Comparison of ENCODE assay signal across 17 cellular contexts in genomic region chr9:131700765-131701433, GRCh38. TPM values are rescaled to one million over a fixed set of nuclear protein-coding genes. Genes with fewer than 3 reads are reported as not detected.
DNase-seq lines count a peak whose midpoint lies in the region; ATAC-seq, FAIRE-seq and TF ChIP-seq lines count a peak whose summit lies in the region.
"Had no signal": no experiment of that assay in that cellular context is flagged by ENCODE, and none has a peak within 500 bp of the region (broad histone marks: within the 10 kb centered on the region; RNA-seq: fewer than 3 reads in every experiment).

No MANE protein-coding gene starts in this region.

- no peak overlapping the region for H2BK5ac ChIP-seq in IMR-90 (ENCODE audit: low read depth, low read length, poor library complexity, severe bottlenecking)

- CTCF ChIA-PET in IMR-90 (lab: Yijun Ruan, JAX), result no interaction called here
- CTCF ChIA-PET in GM12878 (lab: Yijun Ruan, JAX), result interaction anchor here (1.5 kb wide), 1 partner anchor 9 kb away, joined by 4 read pairs; no protein-coding TSS in a partner anchor
- CTCF ChIA-PET in activated CD4-positive, alpha-beta memory T cell treated with anti-CD3 and anti-CD28 coated beads for 36 hours (lab: Charles Lee), result no interaction called here

- no peak overlapping the region for H4K5ac ChIP-seq in IMR-90 (ENCODE audit: low read depth, low read length)

- H3K36me3 ChIP-seq in IMR-90 (ENCODE audit: control insufficient read depth, insufficient read depth, low read length) (no peaks in the 10 kb centered on the region), GM12878 (ENCODE audit: control insufficient read depth in 2 of 2, insufficient read depth in 2 of 2, low read length in 1 of 2) (peaks cover 6 to 10% of the 10 kb centered on the region in 2 experiments; a peak in 3 of 4 replicates), neutrophil (no peaks in the 10 kb centered on the region)
- H3K36me3 ChIP-seq: BE2C had no signal

- H4K20me1 ChIP-seq in IMR-90 (ENCODE audit: insufficient read depth, low read length) (peaks cover 73% of the 10 kb centered on the region), GM12878 (ENCODE audit: control insufficient read depth, insufficient read depth) (no peaks in the 10 kb centered on the region; the same call in 1 of the 2 replicates)

- no peak for DNase-seq in CD14-positive monocyte (ENCODE audit: low spot score)
- no peak for DNase-seq in IMR-90
- DNase-seq in GM12878 (ENCODE audit: low read depth, low spot score), result no peak
- DNase-seq in stimulated activated CD4-positive, alpha-beta T cell treated with anti-CD3 and anti-CD28 coated beads, Interleukin-4, amount 100 ng/mL, for 1 hour, result no peak
- no peak for DNase-seq in NCI-H187 (lab: John Stamatoyannopoulos, UW)
- DNase-seq in activated CD4-positive, alpha-beta memory T cell treated with anti-CD3 and anti-CD28 coated beads for 36 hours, result no peak
- DNase-seq: BE2C; erythroblast; NCI-H1092 treated with DMSO at 0.1 percent for 48 hours; NCI-H2171; NCI-H774; stimulated activated CD4-positive, alpha-beta T cell treated with anti-CD3 and anti-CD28 coated beads, Interleukin-2, amount 100 ng/mL, for 24 hours; T-cell had no signal

- H4K8ac ChIP-seq in IMR-90 (ENCODE audit: low read depth in 2 of 2, low read length in 2 of 2), result no peak overlapping the region

- H3K4me1 Mint-ChIP-seq in CD14-positive monocyte, result peaks cover 89% of the 10 kb centered on the region
- H3K4me1 Mint-ChIP-seq in activated CD4-positive, alpha-beta memory T cell treated with anti-CD3 and anti-CD28 coated beads for 36 hours (ENCODE audit: low read depth), result peaks cover 85% of the 10 kb centered on the region

- peaks cover 54 to 81% of the 10 kb centered on the region in 2 experiments for H3K79me1 ChIP-seq in IMR-90 (ENCODE audit: low read depth in 1 of 2, low read length in 2 of 2)

- H3K27ac Mint-ChIP-seq in CD14-positive monocyte, result peak overlapping the region; percentile 82 to 99 (median 95)
- no peak overlapping the region for H3K27ac Mint-ChIP-seq in activated CD4-positive, alpha-beta memory T cell treated with anti-CD3 and anti-CD28 coated beads for 36 hours

- H3K4me3 ChIP-seq in IMR-90 (ENCODE audit: insufficient read depth, low read depth, low read length), result no peak overlapping the region
- H3K4me3 ChIP-seq in GM12878, result no peak overlapping the region
- H3K4me3 ChIP-seq in neutrophil (ENCODE audit: low read depth in 1 of 2, low read length in 1 of 2), result no peak overlapping the region

- TF ChIP-seq EP300 in GM12878 (IDR thresholded peaks at IDR 0.05; ENCODE audit: borderline replicate concordance in 1 of 2, control insufficient read depth in 1 of 2, low read depth in 2 of 2, low read length in 2 of 2), result no peak

- no peak overlapping the region for H2BK120ac ChIP-seq in IMR-90 (ENCODE audit: low read depth, low read length)

- H2AK9ac ChIP-seq in IMR-90 (replicated peaks; ENCODE audit: low read depth, low read length, poor library complexity), result no peak overlapping the region

- ATAC-seq in IMR-90 (ENCODE audit: low read depth) (no peak), GM12878 (no peak)
- ATAC-seq: sciatic nerve, T-cell had no signal

- H3K9ac ChIP-seq in IMR-90 (ENCODE audit: low read depth, low read length), result no peak overlapping the region
- no peak overlapping the region for H3K9ac ChIP-seq in GM12878 (ENCODE audit: control insufficient read depth, insufficient read depth, low read length)

- no peaks in the 10 kb centered on the region for H3K9me3 Mint-ChIP-seq in CD14-positive monocyte
- no peaks in the 10 kb centered on the region for H3K9me3 Mint-ChIP-seq in activated CD4-positive, alpha-beta memory T cell treated with anti-CD3 and anti-CD28 coated beads for 36 hours
- H3K9me3 Mint-ChIP-seq: activated naive CD4-positive, alpha-beta T cell treated with anti-CD3 and anti-CD28 coated beads, Interleukin-2, amount 50 U/mL, for 24 hours; brain; T-cell had no signal

- RAD21 ChIA-PET in GM12878 (lab: Charles Lee; ENCODE audit: unreplicated experiment), result interaction anchor here (0.6 to 1.1 kb wide), 3 partner anchors 9 to 485 kb away, joined by 3 to 4 read pairs (median 3); no protein-coding TSS in a partner anchor

- peaks cover 97% of the 10 kb centered on the region for H3K79me2 ChIP-seq in GM12878 (ENCODE audit: control insufficient read depth, insufficient read depth, low read length)

- no peaks in the 10 kb centered on the region for H3K27me3 Mint-ChIP-seq in CD14-positive monocyte (ENCODE audit: low read depth in 3 of 3)
- H3K27me3 Mint-ChIP-seq in activated CD4-positive, alpha-beta memory T cell treated with anti-CD3 and anti-CD28 coated beads for 36 hours, result no peaks in the 10 kb centered on the region
- H3K27me3 Mint-ChIP-seq: activated naive CD4-positive, alpha-beta T cell treated with anti-CD3 and anti-CD28 coated beads, Interleukin-2, amount 50 U/mL, for 24 hours; brain; T-cell had no signal

- FAIRE-seq in GM12878 (lab: Jason Lieb, UNC), result no peak

- H3K18ac ChIP-seq in IMR-90 (ENCODE audit: low read depth, low read length), result no peak overlapping the region

- no peak overlapping the region for H3K23ac ChIP-seq in IMR-90 (ENCODE audit: low read depth, low read length)

- TF ChIP-seq POLR2A in IMR-90 (IDR thresholded peaks at IDR 0.05; ENCODE audit: low read depth, low read length), result no peak
- no peak for TF ChIP-seq POLR2A in GM12878 (IDR thresholded peaks at IDR 0.05; ENCODE audit: low read depth, low read length)

- BruUV-seq in IMR-90 (replicated peaks; lab: Mats Ljungman, UMichigan) (no TSS peak), GM12878 (replicated peaks; lab: Mats Ljungman, UMichigan) (no TSS peak)

- SMC1A ChIA-PET in GM12878 (lab: Charles Lee; ENCODE audit: uncharacterized antibody, unreplicated experiment), result interaction anchor here (1.5 to 11.5 kb wide), 3 partner anchors 23 to 34 kb away, joined by 4 to 416 read pairs (median 109); no protein-coding TSS in a partner anchor

- 100% methylated on average over 3 of the region's 11 CpGs; no CpG with 5 or more reads in 1 of the 2 experiments for WGBS in IMR-90 (ENCODE audit: extremely low coverage in 2 of 2, insufficient read length in 1 of 2), 2 experiments
- WGBS in GM12878 (ENCODE audit: insufficient coverage, insufficient replicate concordance, low lambda C conversion rate, missing lambda C conversion rate), result 45% methylated on average over 11 of the region's 11 CpGs

- peaks cover 16% of the 10 kb centered on the region for H3K4me1 ChIP-seq in IMR-90 (ENCODE audit: control insufficient read depth, insufficient read depth, low read length)
- H3K4me1 ChIP-seq in GM12878 (ENCODE audit: control insufficient read depth, insufficient read depth, low read length), result peaks cover 43% of the 10 kb centered on the region
- H3K4me1 ChIP-seq in neutrophil (ENCODE audit: control insufficient read depth in 1 of 2, insufficient read depth in 1 of 2, low read depth in 1 of 2, low read length in 1 of 2), result peaks cover 36 to 55% of the 10 kb centered on the region in 2 experiments

- POLR2A ChIA-PET in IMR-90 (lab: Charles Lee; ENCODE audit: unreplicated experiment) (no interaction called here), GM12878 (lab: Charles Lee) (interaction anchor here (1.7 to 17.2 kb wide), 2 partner anchors 23 to 31 kb away, joined by 7 to 291 read pairs; partner anchors contain the start of gene RAPGEF1)
- POLR2A ChIA-PET in activated CD4-positive, alpha-beta memory T cell treated with anti-CD3 and anti-CD28 coated beads for 36 hours (lab: Charles Lee), result no interaction called here

- H3K27ac ChIP-seq in IMR-90 (ENCODE audit: insufficient read depth, low read length), result no peak overlapping the region
- peak overlapping the region; percentile 43; the same call in 1 of the 2 replicates for H3K27ac ChIP-seq in GM12878 (ENCODE audit: control insufficient read depth, insufficient read depth)
- H3K27ac ChIP-seq in neutrophil, result peak overlapping the region; percentile 98

- H2AFZ ChIP-seq in IMR-90 (replicated peaks; ENCODE audit: low read length, poor library complexity) (no peak overlapping the region), GM12878 (ENCODE audit: control insufficient read depth, low read depth, low read length) (no peak overlapping the region)

- peaks cover 21% of the 10 kb centered on the region for H3K9me1 ChIP-seq in IMR-90 (ENCODE audit: insufficient read depth, low read length)

- no peak overlapping the region for H2BK15ac ChIP-seq in IMR-90 (ENCODE audit: low read depth, low read length)

- intact Hi-C loops in CD14-positive monocyte (cut with micrococcal nuclease) (loop anchor here in 1 of 2 donors (5.0 kb wide), 1 partner anchor 36 kb away; no protein-coding TSS in a partner anchor), IMR-90 (cut with micrococcal nuclease) (no loop called here), GM12878 (cut with micrococcal nuclease; ENCODE audit: unreplicated experiment) (loop anchor here (5.0 kb wide), 1 partner anchor 36 kb away; no protein-coding TSS in a partner anchor)
- intact Hi-C loops in activated CD4-positive, alpha-beta memory T cell treated with anti-CD3 and anti-CD28 coated beads for 36 hours (cut with micrococcal nuclease), result no loop called here

- no peak for TF ChIP-seq CTCF in CD14-positive monocyte (IDR thresholded peaks at IDR 0.05)
- TF ChIP-seq CTCF in IMR-90 (conservative IDR thresholded peaks at IDR 0.05; ENCODE audit: low read depth, low read length), result no peak
- no peak for TF ChIP-seq CTCF in GM12878 (IDR thresholded peaks at IDR 0.05 in 2 of 3, conservative IDR thresholded peaks at IDR 0.05 in 1 of 3; ENCODE audit: control insufficient read depth in 2 of 3, extremely low read depth in 1 of 3, insufficient read depth in 1 of 3, low read depth in 3 of 3, low read length in 3 of 3)
- TF ChIP-seq CTCF in neutrophil (IDR thresholded peaks at IDR 0.05), result no peak

- H4K91ac ChIP-seq in IMR-90 (ENCODE audit: insufficient read depth, low read depth, low read length), result no peak overlapping the region

- H3K4ac ChIP-seq in IMR-90 (ENCODE audit: low read depth, low read length), result no peak overlapping the region

- no peak overlapping the region for H2AK5ac ChIP-seq in IMR-90 (ENCODE audit: low read depth, low read length)

- dilution Hi-C loops in IMR-90 (cut with HindIII; ENCODE audit: low sequenced_read_pairs, unreplicated experiment), result no loop called here

- no peak overlapping the region for H3K56ac ChIP-seq in IMR-90 (ENCODE audit: extremely low read depth, insufficient read depth, low read length)

- H3K14ac ChIP-seq in IMR-90 (replicated peaks; ENCODE audit: low read depth, low read length), result no peak overlapping the region

- H3K36me3 Mint-ChIP-seq in CD14-positive monocyte, result peaks cover 20 to 31% of the 10 kb centered on the region in 2 donors
- peaks cover 4% of the 10 kb centered on the region for H3K36me3 Mint-ChIP-seq in activated CD4-positive, alpha-beta memory T cell treated with anti-CD3 and anti-CD28 coated beads for 36 hours
- H3K36me3 Mint-ChIP-seq: brain had no signal

- H3K9me3 ChIP-seq in IMR-90 (ENCODE audit: control insufficient read depth, insufficient read depth, low read length) (no peaks in the 10 kb centered on the region), GM12878 (replicated peaks; ENCODE audit: control insufficient read depth, insufficient read depth, low read length) (no peaks in the 10 kb centered on the region), neutrophil (no peaks in the 10 kb centered on the region)
- H3K9me3 ChIP-seq: BE2C had no signal

- in situ Hi-C loops in IMR-90 (cut with MboI; ENCODE audit: low sequenced_read_pairs), result no loop called here
- in situ Hi-C loops in GM12878 (cut with MboI), result loop anchor here (25.0 kb wide), 1 partner anchor 1664 kb away; the partner anchor contains the start of gene FNBP1

- no peak overlapping the region for H2BK20ac ChIP-seq in IMR-90 (ENCODE audit: low read depth, low read length)

- TF ChIP-seq RAD21 in IMR-90 (IDR thresholded peaks at IDR 0.05; ENCODE audit: low read length) (no peak), GM12878 (IDR thresholded peaks at IDR 0.05; ENCODE audit: insufficient read depth, low read depth, low read length) (no peak)

- peak overlapping the region; percentile 48 to 49 for H3K4me3 Mint-ChIP-seq in CD14-positive monocyte
- H3K4me3 Mint-ChIP-seq in activated CD4-positive, alpha-beta memory T cell treated with anti-CD3 and anti-CD28 coated beads for 36 hours, result no peak overlapping the region
- H3K4me3 Mint-ChIP-seq: brain, T-cell had no signal

- H3K27me3 ChIP-seq in IMR-90 (ENCODE audit: control insufficient read depth, insufficient read depth, low read length) (no peaks in the 10 kb centered on the region), GM12878 (replicated peaks in 1 of 2; ENCODE audit: control insufficient read depth in 2 of 2, insufficient read depth in 2 of 2, low read length in 1 of 2) (no peaks in the 10 kb centered on the region), neutrophil (no peaks in the 10 kb centered on the region)
- H3K27me3 ChIP-seq: BE2C had no signal

- H3K4me2 ChIP-seq in IMR-90 (ENCODE audit: low read depth, low read length) (no peak overlapping the region), GM12878 (ENCODE audit: control insufficient read depth, insufficient read depth) (no peak overlapping the region)

RNA-seq across cellular contexts. Expression of gene RAPGEF1, which starts 39.0 kb away (rescaled TPM):
- 1 to 10 TPM; 1.7 to 3.0 TPM for polyA plus RNA-seq in CD14-positive monocyte
- total RNA-seq in IMR-90 (2012; rRNA removed), result 13.1 and 13.3 TPM in 2 replicates
- polyA plus RNA-seq in IMR-90 (2012; rRNA removed), result 22.3 and 23.0 TPM in 2 replicates
- polyA plus RNA-seq in IMR-90 (2012; cell fraction: cytosol; rRNA removed), result 14.6 and 21.5 TPM in 2 replicates
- 30.5 and 31.7 TPM in 2 replicates for polyA plus RNA-seq in IMR-90 (2012; cell fraction: nucleus; rRNA removed; ENCODE audit: low replicate concordance)
- 149 and 166 TPM in 2 replicates for total RNA-seq in GM12878 (2013; cell fraction: nucleolus; rRNA removed)
- 45.8 and 52.2 TPM in 2 replicates for total RNA-seq in GM12878 (2014; rRNA removed)
- 34.8 and 39.6 TPM in 2 replicates for total RNA-seq in GM12878 (2014; rRNA removed; fragmentation: Illumina TruSeq; extraction: Trizol)
- 113 and 115 TPM in 2 replicates for total RNA-seq in GM12878 (2021)
- polyA plus RNA-seq in GM12878 (2011; ENCODE audit: low read depth), result 25.7 TPM
- 42.9 and 63.9 TPM in 2 replicates for polyA plus RNA-seq in GM12878 (2011; rRNA removed)
- polyA plus RNA-seq in GM12878 (2011; cell fraction: cytosol; rRNA removed), result 54.2 and 61.6 TPM in 2 replicates
- 95.7 and 113 TPM in 2 replicates for polyA plus RNA-seq in GM12878 (2011; cell fraction: nucleus; rRNA removed)
- 56.2 and 57.9 TPM in 2 replicates for polyA plus RNA-seq in GM12878 (2012)
- polyA plus RNA-seq in GM12878 (2014; fragmentation: Illumina TruSeq; extraction: Trizol), result 35.7 and 53.4 TPM in 2 replicates
- under 1 TPM; 0.42 to 0.60 TPM for polyA plus RNA-seq in GM12878 (2014; fragmentation: Nextera tagmentation; extraction: Ambion mirVana)
- 73.7 and 83.1 TPM in 2 replicates for polyA plus RNA-seq in GM12878 (2014; rRNA removed)
- polyA plus RNA-seq in GM12878 (2016; fragmentation: Nextera tagmentation; extraction: Ambion mirVana), result 10 to 100 TPM; 10.7 to 12.2 TPM
- polyA minus RNA-seq in GM12878 (2011; rRNA and poly(A)+ RNA removed), result 44.3 and 62.2 TPM in 2 replicates
- polyA minus RNA-seq in GM12878 (2011; cell fraction: cytosol; rRNA and poly(A)+ RNA removed), result 22.3 and 26.7 TPM in 2 replicates
- polyA minus RNA-seq in GM12878 (2011; cell fraction: nucleus; rRNA and poly(A)+ RNA removed), result 23.0 and 40.7 TPM in 2 replicates
- total RNA-seq in activated CD4-positive, alpha-beta memory T cell treated with anti-CD3 and anti-CD28 coated beads for 36 hours, result 10 to 100 TPM; 91.9 to 92.3 TPM
